ENCODE assay signal across 15 cellular contexts in the genomic region with DNA sequence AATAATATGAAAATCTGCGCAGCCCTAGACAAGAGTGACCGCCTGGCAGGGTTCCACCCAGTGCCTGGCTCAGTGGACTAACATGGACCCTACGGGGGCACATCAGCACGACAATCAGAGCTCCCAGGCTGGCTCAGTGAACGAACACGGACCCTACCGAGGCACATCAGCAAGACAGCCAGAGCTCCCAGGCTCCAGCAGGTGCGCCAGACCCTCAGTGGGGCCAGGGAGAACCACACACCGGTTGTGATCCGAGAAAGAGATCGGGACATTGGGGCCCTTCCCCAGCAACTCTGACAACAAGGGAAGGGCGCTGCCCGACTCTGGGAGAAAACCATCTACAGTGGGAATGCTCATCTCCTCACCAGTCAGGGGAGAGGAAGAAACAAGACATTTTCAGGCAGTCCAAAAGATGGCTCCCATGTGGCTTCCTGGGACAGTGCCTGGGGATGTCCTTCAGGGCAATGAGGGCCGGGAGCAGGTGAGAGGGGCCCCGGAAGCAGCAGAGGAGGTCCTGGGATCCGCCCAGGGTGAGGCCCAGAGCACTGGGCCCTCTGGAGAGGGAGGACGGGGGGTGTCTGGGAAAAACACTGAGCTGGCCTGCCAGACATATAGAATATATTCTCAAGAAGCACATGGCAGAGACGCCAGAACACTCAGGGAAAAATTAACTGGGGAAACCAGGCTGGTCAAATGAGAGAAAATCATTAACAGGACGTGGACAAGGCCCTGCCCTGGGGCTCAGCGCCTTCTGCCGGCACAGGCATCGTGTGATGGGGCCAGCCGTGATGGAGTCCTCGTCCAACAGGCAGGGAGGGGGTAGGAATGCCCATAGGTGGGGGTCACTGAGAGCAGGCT. TPM values are rescaled to one million over a fixed set of nuclear protein-coding genes. Genes with fewer than 3 reads are reported as not detected.
DNase-seq lines count a peak whose midpoint lies in the region; ATAC-seq, FAIRE-seq and TF ChIP-seq lines count a peak whose summit lies in the region.
"Had no signal": no experiment of that assay in that cellular context is flagged by ENCODE, and none has a peak within 500 bp of the region (broad histone marks: within the 10 kb centered on the region; RNA-seq: fewer than 3 reads in every experiment).

No MANE protein-coding gene starts in this region.

- H3K9me3 Mint-ChIP-seq in activated naive CD8-positive, alpha-beta T cell treated with anti-CD3 and anti-CD28 coated beads for 36 hours = no peaks in the 10 kb centered on the region

- no peaks in the 10 kb centered on the region for H3K36me3 Mint-ChIP-seq in activated naive CD8-positive, alpha-beta T cell treated with anti-CD3 and anti-CD28 coated beads for 36 hours

- H3K4me1 Mint-ChIP-seq in activated naive CD8-positive, alpha-beta T cell treated with anti-CD3 and anti-CD28 coated beads for 36 hours = no peaks in the 10 kb centered on the region

- DNase-seq in Peyer's patch (peak in 1 of 3 donors; percentile 50), right cardiac atrium (peak; percentile 4 to 47 (median 24)), pancreas (peak in 2 of 6 donors; percentile 20 to 50)
- DNase-seq in activated naive CD8-positive, alpha-beta T cell treated with anti-CD3 and anti-CD28 coated beads for 36 hours = no peak
- no peak for DNase-seq in stimulated activated naive CD4-positive, alpha-beta T cell treated with Interleukin-2 at 50 U/mL for 16 hours (lab: John Stamatoyannopoulos, UW)
- DNase-seq: activated gamma-delta T cell; brain microvascular endothelial cell; effector CD8-positive, alpha-beta T cell; NCI-H2171 treated with DMSO at 0.1 percent for 48 hours; NK-92 treated with Interleukin-12 subunit alpha and Interleukin-12 subunit beta, amount 100 ng/mL, for 24 hours; stimulated activated CD4-positive, alpha-beta T cell treated with anti-CD3 and anti-CD28 coated beads, Interleukin-1b, Interleukin-23, amount 100 ng/mL, for 48 hours had no signal

- H3K4me3 ChIP-seq in Peyer's patch (peak overlapping the region in 2 of 4 donors; percentile 4 to 10), right cardiac atrium (ENCODE audit: low read length) (no peak overlapping the region), pancreas (no peak overlapping the region)

- no peaks in the 10 kb centered on the region for H3K27me3 ChIP-seq in Peyer's patch
- no peaks in the 10 kb centered on the region for H3K27me3 ChIP-seq in right cardiac atrium (ENCODE audit: control insufficient read depth, insufficient read depth)
- H3K27me3 ChIP-seq in pancreas = no peaks in the 10 kb centered on the region
- H3K27me3 ChIP-seq: brain microvascular endothelial cell had no signal

- no peak overlapping the region for H3K4me3 Mint-ChIP-seq in activated naive CD8-positive, alpha-beta T cell treated with anti-CD3 and anti-CD28 coated beads for 36 hours

- H3K27ac ChIP-seq in 22Rv1 (peak overlapping the region; percentile 71), Peyer's patch (peak overlapping the region in 3 of 4 donors; percentile 83 to 99 (median 98)), right cardiac atrium (ENCODE audit: low read length) (no peak overlapping the region), pancreas (peak overlapping the region; percentile 15 to 67 (median 44))

- H3K4me1 ChIP-seq in Peyer's patch (peaks cover 0 to 64% (median 14%) of the 10 kb centered on the region in 4 donors), right cardiac atrium (ENCODE audit: control insufficient read depth, insufficient read depth, low read length) (peaks cover 5% of the 10 kb centered on the region), pancreas (peaks cover 6 to 22% (median 19%) of the 10 kb centered on the region in 3 donors)

- H3K9me3 ChIP-seq in Peyer's patch (no peaks in the 10 kb centered on the region), right cardiac atrium (ENCODE audit: control insufficient read depth, low read length) (no peaks in the 10 kb centered on the region), pancreas (no peaks in the 10 kb centered on the region)

- TF ChIP-seq CTCF in 22Rv1 (IDR thresholded peaks at IDR 0.05) = no peak
- no peak for TF ChIP-seq CTCF in Peyer's patch (IDR thresholded peaks at IDR 0.05)
- no peak for TF ChIP-seq CTCF in pancreas (IDR thresholded peaks at IDR 0.05)

- H3K36me3 ChIP-seq in Peyer's patch = peaks cover 0 to 15% (median 0%) of the 10 kb centered on the region in 3 donors
- H3K36me3 ChIP-seq in pancreas = no peaks in the 10 kb centered on the region
- H3K36me3 ChIP-seq: brain microvascular endothelial cell had no signal

- ATAC-seq in right cardiac atrium (no peak), pancreas (no peak), GM18868 (IDR thresholded peaks at IDR 0.05; ENCODE audit: unreplicated experiment) (no peak), HG03354 (IDR thresholded peaks at IDR 0.05; ENCODE audit: poor library complexity, severe bottlenecking, unreplicated experiment) (no peak)

- FAIRE-seq in pancreas (lab: Jason Lieb, UNC) = no peak
- FAIRE-seq: GM18507 had no signal

- 92% methylated on average over 24 of the region's 24 CpGs for WGBS in right cardiac atrium
- 79 to 83% methylated on average over 24 of the region's 24 CpGs for WGBS in pancreas, 2 donors

- TF ChIP-seq POLR2A in Peyer's patch (IDR thresholded peaks at IDR 0.05) = no peak

- intact Hi-C loops in right cardiac atrium (cut with DNase I) = loop anchor here in 1 of 4 donors (10.0 kb wide), 1 partner anchor 256 kb away; no protein-coding TSS in a partner anchor
- intact Hi-C loops in pancreas (cut with DNase I) = loop anchor here in 1 of 3 donors (10.0 kb wide), 1 partner anchor 166 kb away; the partner anchor contains the start of gene TPRG1L

- no peak overlapping the region for H3K27ac Mint-ChIP-seq in activated naive CD8-positive, alpha-beta T cell treated with anti-CD3 and anti-CD28 coated beads for 36 hours

- H3K27me3 Mint-ChIP-seq in activated naive CD8-positive, alpha-beta T cell treated with anti-CD3 and anti-CD28 coated beads for 36 hours = peaks cover 4% of the 10 kb centered on the region

RNA-seq across cellular contexts. Expression of gene ARHGEF16, which starts 4.8 kb away (rescaled TPM):
- 100 to 1,000 TPM in 3 of 4 donors, 10 to 100 TPM in 1; 43.7 to 225 (median 182) TPM for total RNA-seq in Peyer's patch
- 1 to 10 TPM in 3 of 4 donors, under 1 TPM in 1; 0.28 to 2.5 (median 1.8) TPM for total RNA-seq in right cardiac atrium
- polyA plus RNA-seq in right cardiac atrium = 1.4 TPM
- total RNA-seq in pancreas = 10 to 100 TPM in 2 of 6 donors, 1 to 10 TPM in 4; 8.2 to 12.2 (median 9.3) TPM
- 10 to 100 TPM; 25.0 to 26.4 TPM for polyA plus RNA-seq in pancreas
- total RNA-seq in activated naive CD8-positive, alpha-beta T cell treated with anti-CD3 and anti-CD28 coated beads for 36 hours = under 1 TPM in 1 of 2 experiments, not detected in 1; 0.12 TPM

Comparison
In these comparisons a context has a peak if more than half of its experiments do, and no peak if none do; other contexts are left out.
1. DNase-seq: peak in right cardiac atrium (3 of 3); none in activated naive CD8-positive, alpha-beta T cell treated with anti-CD3 and anti-CD28 coated beads for 36 hours (single experiment) and stimulated activated naive CD4-positive, alpha-beta T cell treated with Interleukin-2 at 50 U/mL for 16 hours (single experiment).